Comparison of ENCODE assay signal across 14 cellular contexts in genomic region chr11:64751580-64751979, GRCh38. TPM values are rescaled to one million over a fixed set of nuclear protein-coding genes. Genes with fewer than 3 reads are reported as not detected.
DNase-seq lines count a peak whose midpoint lies in the region; ATAC-seq, FAIRE-seq and TF ChIP-seq lines count a peak whose summit lies in the region.
"Had no signal": no experiment of that assay in that cellular context is flagged by ENCODE, and none has a peak within 500 bp of the region (broad histone marks: within the 10 kb centered on the region; RNA-seq: fewer than 3 reads in every experiment).

No MANE protein-coding gene starts in this region.

- TF ChIP-seq RAD21 in A549 (conservative IDR thresholded peaks at IDR 0.05 in 1 of 2, IDR thresholded peaks at IDR 0.05 in 1 of 2) = no peak

- ATAC-seq in A549 (no peak), GM19035 (IDR thresholded peaks at IDR 0.05; ENCODE audit: unreplicated experiment) (no peak), GM23338 (no peak)

- WGBS in A549 (ENCODE audit: missing lambda C conversion rate) = 93% methylated on average over 8 of the region's 9 CpGs
- no CpG with 5 or more reads among the region's 9 CpGs for WGBS in neuronal stem cell (ENCODE audit: extremely low coverage in 2 of 2, insufficient read length in 2 of 2, insufficient replicate concordance in 1 of 2), 2 donors

- H3K79me2 ChIP-seq in astrocyte (ENCODE audit: insufficient read depth, low read length) (no peaks in the 10 kb centered on the region), GM23338 (replicated peaks; ENCODE audit: insufficient read depth) (no peaks in the 10 kb centered on the region)

- peaks cover 3% of the 10 kb centered on the region for H3F3A ChIP-seq in GM23338 (replicated peaks; ENCODE audit: low read depth)

- H3K4me1 Mint-ChIP-seq in astrocyte (ENCODE audit: low read depth, unreplicated experiment) (no peaks in the 10 kb centered on the region), GM23338 (peaks cover 14% of the 10 kb centered on the region)

- H3K4me2 ChIP-seq in A549 = no peak overlapping the region
- H3K4me2 ChIP-seq in astrocyte (ENCODE audit: low read length) = no peak overlapping the region
- no peak overlapping the region for H3K4me2 ChIP-seq in neuronal stem cell (ENCODE audit: insufficient read depth, low read length, poor library complexity, severe bottlenecking)
- H3K4me2 ChIP-seq in GM23338 = no peak overlapping the region

- no peak overlapping the region for H2AFZ ChIP-seq in astrocyte (ENCODE audit: low read depth, low read length)
- H2AFZ ChIP-seq in neuronal stem cell (ENCODE audit: low read length) = no peak overlapping the region
- no peak overlapping the region for H2AFZ ChIP-seq in GM23338

- H3K18ac ChIP-seq in neuronal stem cell (ENCODE audit: low read length) = no peak overlapping the region

- no peak overlapping the region for H3K14ac ChIP-seq in neuronal stem cell (ENCODE audit: low read length)

- H3K36me3 ChIP-seq in astrocyte (ENCODE audit: insufficient read depth, low read length) (no peaks in the 10 kb centered on the region), neuronal stem cell (replicated peaks in 1 of 2; ENCODE audit: control insufficient read depth in 2 of 2, insufficient read depth in 2 of 2, low read length in 2 of 2) (no peaks in the 10 kb centered on the region), GM23338 (ENCODE audit: insufficient read depth) (no peaks in the 10 kb centered on the region)
- H3K36me3 ChIP-seq: HAP-1 had no signal

- H2BK120ac ChIP-seq in neuronal stem cell (ENCODE audit: low read depth, low read length) = no peak overlapping the region

- H4K20me1 ChIP-seq in astrocyte (ENCODE audit: insufficient read depth, low read length) = no peaks in the 10 kb centered on the region
- no peaks in the 10 kb centered on the region for H4K20me1 ChIP-seq in GM23338 (replicated peaks; ENCODE audit: insufficient read depth)

- H4K8ac ChIP-seq in neuronal stem cell (ENCODE audit: low read depth, low read length) = no peak overlapping the region

- FAIRE-seq in A549 (lab: Jason Lieb, UNC) = no peak
- no peak for FAIRE-seq in astrocyte (lab: Jason Lieb, UNC)
- FAIRE-seq: HTR-8/SVneo, RCC 7860 had no signal

- H3K79me1 ChIP-seq in neuronal stem cell (ENCODE audit: low read depth, low read length) = peaks cover 4% of the 10 kb centered on the region

- H3K27ac ChIP-seq in A549 (no peak overlapping the region), astrocyte (ENCODE audit: low read depth, low read length) (no peak overlapping the region), neuronal stem cell (replicated peaks; ENCODE audit: low read length) (no peak overlapping the region), GM23338 (ENCODE audit: low read depth) (no peak overlapping the region)
- H3K27ac ChIP-seq: HL-60, SK-N-MC had no signal

- CTCF ChIA-PET in A549 (lab: Yijun Ruan, JAX) = interaction anchor here (0.9 to 13.0 kb wide), 6 partner anchors 9 to 27 kb away, joined by 3 to 104 read pairs (median 8); partner anchors contain the start of genes PYGM, RASGRP2 and SF1

- H3K4me3 ChIP-seq in A549 (no peak overlapping the region), astrocyte (ENCODE audit: insufficient read depth, low read depth, low read length) (no peak overlapping the region), neuronal stem cell (ENCODE audit: low read length in 2 of 2) (no peak overlapping the region), GM23338 (no peak overlapping the region)
- H3K4me3 ChIP-seq: HAP-1, SK-N-MC had no signal

- no peak overlapping the region for H4K91ac ChIP-seq in neuronal stem cell (ENCODE audit: low read depth, low read length, poor library complexity)

- peaks cover 17% of the 10 kb centered on the region for H3K27me3 Mint-ChIP-seq in astrocyte (ENCODE audit: low read depth, unreplicated experiment)
- peaks cover 19% of the 10 kb centered on the region for H3K27me3 Mint-ChIP-seq in GM23338 (ENCODE audit: insufficient read depth, low read depth, poor library complexity)

- H2BK12ac ChIP-seq in neuronal stem cell (ENCODE audit: low read length) = no peak overlapping the region

- no peak for TF ChIP-seq EP300 in A549 (IDR thresholded peaks at IDR 0.05)

- TF ChIP-seq CTCF in A549 (IDR thresholded peaks at IDR 0.05) (no peak), astrocyte (IDR thresholded peaks at IDR 0.05; ENCODE audit: insufficient read depth, low read depth, low read length) (no peak), GM23338 (conservative IDR thresholded peaks at IDR 0.05; ENCODE audit: low read depth in 2 of 2) (no peak)

- H3K4me1 ChIP-seq in A549 (no peaks in the 10 kb centered on the region), astrocyte (ENCODE audit: insufficient read depth, low read length) (no peaks in the 10 kb centered on the region), neuronal stem cell (ENCODE audit: control insufficient read depth in 2 of 2, insufficient read depth in 1 of 2, low read depth in 1 of 2, low read length in 2 of 2) (peaks cover 2 to 10% of the 10 kb centered on the region in 2 donors), GM23338 (ENCODE audit: insufficient read depth) (no peaks in the 10 kb centered on the region; the same call in 1 of the 2 replicates)
- H3K4me1 ChIP-seq: HAP-1 had no signal

- no peaks in the 10 kb centered on the region for H3K9me3 Mint-ChIP-seq in astrocyte (ENCODE audit: unreplicated experiment)
- H3K9me3 Mint-ChIP-seq in GM23338 = no peaks in the 10 kb centered on the region; the same call in 2 of the 3 replicates

- no peak overlapping the region for H2BK15ac ChIP-seq in neuronal stem cell (ENCODE audit: low read length)

- no peak for DNase-seq in A549 (ENCODE audit: low read depth in 1 of 2, low spot score in 1 of 2)
- DNase-seq in astrocyte (ENCODE audit: low read depth) = no peak
- no peak for DNase-seq in neuronal stem cell (ENCODE audit: low spot score)
- no peak for DNase-seq in occipital lobe (lab: John Stamatoyannopoulos, UW)
- DNase-seq in GM23338 (ENCODE audit: low spot score) = no peak
- DNase-seq: 8988T, C1 segment of cervical spinal cord, NCI-H187 had no signal

- H3K9ac ChIP-seq in astrocyte (ENCODE audit: low read length) (no peak overlapping the region), neuronal stem cell (ENCODE audit: low read depth, low read length, poor library complexity) (no peak overlapping the region)

- POLR2A ChIA-PET in A549 (lab: Yijun Ruan, JAX) = no interaction called here

- H2BK5ac ChIP-seq in neuronal stem cell (ENCODE audit: low read length) = no peak overlapping the region

- TF ChIP-seq POLR2A in A549 (IDR thresholded peaks at IDR 0.05; ENCODE audit: low read length) = no peak

- no peak overlapping the region for H3K4ac ChIP-seq in neuronal stem cell (ENCODE audit: low read length)

- H3K4me3 Mint-ChIP-seq in astrocyte (ENCODE audit: unreplicated experiment) (no peak overlapping the region), GM23338 (no peak overlapping the region)

- H3K9me2 ChIP-seq in GM23338 (ENCODE audit: insufficient read depth) = no peaks in the 10 kb centered on the region

- H3K23ac ChIP-seq in neuronal stem cell (ENCODE audit: low read depth, low read length, poor library complexity) = peak overlapping the region; percentile 43

- no peaks in the 10 kb centered on the region for H3K9me3 ChIP-seq in A549
- H3K9me3 ChIP-seq in astrocyte (ENCODE audit: insufficient read depth, low read depth, low read length) = no peaks in the 10 kb centered on the region
- no peaks in the 10 kb centered on the region for H3K9me3 ChIP-seq in neuronal stem cell (replicated peaks in 1 of 2; ENCODE audit: control insufficient read depth in 2 of 2, insufficient read depth in 1 of 2, low read depth in 1 of 2, low read length in 2 of 2)
- H3K9me3 ChIP-seq: HAP-1 had no signal

- H3K27ac Mint-ChIP-seq in astrocyte (ENCODE audit: unreplicated experiment) (peak overlapping the region; percentile 8), GM23338 (no peak overlapping the region)

- peak overlapping the region; percentile 65 for H2AK5ac ChIP-seq in neuronal stem cell (ENCODE audit: low read depth, low read length)

- H3K36me3 Mint-ChIP-seq in astrocyte (ENCODE audit: low read depth, unreplicated experiment) = peaks cover 9% of the 10 kb centered on the region
- 0 out of 3 replicates have a peak, but pooled peaks cover 3% of the 10 kb centered on the region for H3K36me3 Mint-ChIP-seq in GM23338 (ENCODE audit: low read depth)

- H3K27me3 ChIP-seq in astrocyte (ENCODE audit: insufficient read depth, low read length) (no peaks in the 10 kb centered on the region), neuronal stem cell (ENCODE audit: control insufficient read depth in 3 of 3, insufficient read depth in 3 of 3, low read depth in 1 of 3, low read length in 3 of 3) (peaks cover 0 to 7% (median 0%) of the 10 kb centered on the region in 3 experiments), GM23338 (ENCODE audit: insufficient read depth) (no peaks in the 10 kb centered on the region)

RNA-seq across cellular contexts. Expression of gene RASGRP2, which starts 7.6 kb away (rescaled TPM):
- polyA plus RNA-seq in A549 (2011; rRNA removed) (0.88 and 0.95 TPM in 2 replicates), A549 (2017; fragmentation: RNase III; extraction: RNeasy Plus Mini Kit Qiagen cat#74134 plus additional on column Dnase treatment) (0.89 to 1.1 TPM (median 0.94 TPM) in 3 replicates), GM23338 (2016; fragmentation: Nextera tagmentation; extraction: Ambion mirVana) (50.4 and 60.5 TPM in 2 replicates)
- polyA plus RNA-seq in A549 (2012; cell fraction: cytosol; rRNA removed) = 1.3 and 1.8 TPM in 2 replicates
- 2.3 and 3.0 TPM in 2 replicates for polyA plus RNA-seq in A549 (2012; cell fraction: nucleus; rRNA removed)
- 1.5 and 1.9 TPM in 2 replicates for polyA minus RNA-seq in A549 (2011; rRNA and poly(A)+ RNA removed)
- total RNA-seq in astrocyte (3.9 and 5.4 TPM in 2 replicates), occipital lobe (36.7 TPM)
- 1.3 TPM for polyA plus RNA-seq in neuronal stem cell (2013, experiment 1 of 2)
- 1.4 TPM for polyA plus RNA-seq in neuronal stem cell (2013, experiment 2 of 2)
- 30.1 and 34.4 TPM in 2 replicates for total RNA-seq in GM23338 (2014; rRNA removed; shearing (Covaris generic))

RNA-seq across cellular contexts. Expression of gene PYGM, which starts 8.2 kb away (rescaled TPM):
- polyA plus RNA-seq in A549 (2011; rRNA removed) = 0.22 and 0.40 TPM in 2 replicates
- polyA plus RNA-seq in A549 (2012; cell fraction: cytosol; rRNA removed) = 0.26 and 0.32 TPM in 2 replicates
- polyA plus RNA-seq in A549 (2012; cell fraction: nucleus; rRNA removed) = 1.3 TPM in 2 replicates
- polyA plus RNA-seq in A549 (2017; fragmentation: RNase III; extraction: RNeasy Plus Mini Kit Qiagen cat#74134 plus additional on column Dnase treatment) = 0.23 to 0.51 TPM (median 0.39 TPM) in 3 replicates
- polyA minus RNA-seq in A549 (2011; rRNA and poly(A)+ RNA removed) = 0.41 and 0.58 TPM in 2 replicates
- 0.68 and 1.0 TPM in 2 replicates for total RNA-seq in astrocyte
- polyA plus RNA-seq in neuronal stem cell (2013, experiment 1 of 2) = 1.3 TPM
- 1.3 TPM for polyA plus RNA-seq in neuronal stem cell (2013, experiment 2 of 2)
- 1.2 TPM for total RNA-seq in occipital lobe
- 3.9 and 4.4 TPM in 2 replicates for total RNA-seq in GM23338 (2014; rRNA removed; shearing (Covaris generic))
- polyA plus RNA-seq in GM23338 (2016; fragmentation: Nextera tagmentation; extraction: Ambion mirVana) = 1.5 and 2.8 TPM in 2 replicates

RNA-seq across cellular contexts. Expression of gene SF1, which starts 26.8 kb away (rescaled TPM):
- polyA plus RNA-seq in A549 (2011; rRNA removed) = 88.8 and 104 TPM in 2 replicates
- polyA plus RNA-seq in A549 (2012; cell fraction: cytosol; rRNA removed) = 88.5 and 106 TPM in 2 replicates
- polyA plus RNA-seq in A549 (2012; cell fraction: nucleus; rRNA removed) = 240 and 241 TPM in 2 replicates
- 268 to 341 TPM (median 310 TPM) in 3 replicates for polyA plus RNA-seq in A549 (2017; fragmentation: RNase III; extraction: RNeasy Plus Mini Kit Qiagen cat#74134 plus additional on column Dnase treatment)
- 87.7 and 103 TPM in 2 replicates for polyA minus RNA-seq in A549 (2011; rRNA and poly(A)+ RNA removed)
- 210 and 215 TPM in 2 replicates for total RNA-seq in astrocyte
- 214 TPM for polyA plus RNA-seq in neuronal stem cell (2013, experiment 1 of 2)
- polyA plus RNA-seq in neuronal stem cell (2013, experiment 2 of 2) = 215 TPM
- 80.0 TPM for total RNA-seq in occipital lobe
- 235 and 252 TPM in 2 replicates for total RNA-seq in GM23338 (2014; rRNA removed; shearing (Covaris generic))
- 76.9 and 82.9 TPM in 2 replicates for polyA plus RNA-seq in GM23338 (2016; fragmentation: Nextera tagmentation; extraction: Ambion mirVana)

RNA-seq across cellular contexts. Expression of gene NRXN2, which starts 28.6 kb away (rescaled TPM):
- polyA plus RNA-seq in A549 (2011; rRNA removed) (not detected in 2 replicates), A549 (2017; fragmentation: RNase III; extraction: RNeasy Plus Mini Kit Qiagen cat#74134 plus additional on column Dnase treatment) (0.04 to 0.17 TPM (median 0.07 TPM) in 3 replicates), GM23338 (2016; fragmentation: Nextera tagmentation; extraction: Ambion mirVana) (3.4 and 5.7 TPM in 2 replicates)
- polyA plus RNA-seq in A549 (2012; cell fraction: cytosol; rRNA removed) = 0.06 and 0.11 TPM in 2 replicates
- polyA plus RNA-seq in A549 (2012; cell fraction: nucleus; rRNA removed) = 0.01 and 0.02 TPM in 2 replicates
- polyA minus RNA-seq in A549 (2011; rRNA and poly(A)+ RNA removed) = not detected in 2 replicates
- total RNA-seq in astrocyte (0.14 and 0.17 TPM in 2 replicates), occipital lobe (219 TPM)
- 33.3 TPM for polyA plus RNA-seq in neuronal stem cell (2013, experiment 1 of 2)
- 33.6 TPM for polyA plus RNA-seq in neuronal stem cell (2013, experiment 2 of 2)
- 17.0 and 22.1 TPM in 2 replicates for total RNA-seq in GM23338 (2014; rRNA removed; shearing (Covaris generic))

RNA-seq across cellular contexts. Expression of gene MAP4K2, which starts 51.4 kb away (rescaled TPM):
- 9.4 and 10.2 TPM in 2 replicates for polyA plus RNA-seq in A549 (2011; rRNA removed)
- polyA plus RNA-seq in A549 (2012; cell fraction: cytosol; rRNA removed) = 13.1 and 13.5 TPM in 2 replicates
- polyA plus RNA-seq in A549 (2012; cell fraction: nucleus; rRNA removed) = 25.7 and 33.8 TPM in 2 replicates
- polyA plus RNA-seq in A549 (2017; fragmentation: RNase III; extraction: RNeasy Plus Mini Kit Qiagen cat#74134 plus additional on column Dnase treatment) = 8.4 to 10.6 TPM (median 9.9 TPM) in 3 replicates
- 11.3 and 17.7 TPM in 2 replicates for polyA minus RNA-seq in A549 (2011; rRNA and poly(A)+ RNA removed)
- 11.2 and 12.3 TPM in 2 replicates for total RNA-seq in astrocyte
- polyA plus RNA-seq in neuronal stem cell (2013, experiment 1 of 2) = 11.1 TPM
- polyA plus RNA-seq in neuronal stem cell (2013, experiment 2 of 2) = 11.6 TPM
- 9.8 TPM for total RNA-seq in occipital lobe
- total RNA-seq in GM23338 (2014; rRNA removed; shearing (Covaris generic)) = 32.3 and 42.6 TPM in 2 replicates
- 9.9 and 11.2 TPM in 2 replicates for polyA plus RNA-seq in GM23338 (2016; fragmentation: Nextera tagmentation; extraction: Ambion mirVana)
